Comparison of ENCODE assay signal across 18 cellular contexts in the genomic region with DNA sequence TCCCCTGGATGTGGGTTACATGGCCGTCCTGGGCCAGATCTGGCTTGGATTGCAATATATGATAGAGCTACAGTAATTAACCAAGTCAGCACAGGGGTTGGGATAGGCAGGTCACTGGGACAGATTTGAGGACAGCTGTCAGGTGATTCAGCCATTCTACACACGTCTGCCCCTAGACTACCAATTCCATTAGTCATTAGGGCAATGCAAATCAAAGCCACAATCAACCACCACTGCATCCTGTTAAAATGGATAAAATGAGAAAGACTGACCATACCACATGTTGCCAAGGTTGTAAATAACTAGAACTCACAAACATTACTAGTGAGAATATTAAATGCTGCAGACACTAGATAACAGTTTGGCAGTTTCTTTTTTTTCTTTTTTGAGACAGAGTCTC. TPM values are rescaled to one million over a fixed set of nuclear protein-coding genes. Genes with fewer than 3 reads are reported as not detected.
DNase-seq lines count a peak whose midpoint lies in the region; ATAC-seq, FAIRE-seq and TF ChIP-seq lines count a peak whose summit lies in the region.
"Had no signal": no experiment of that assay in that cellular context is flagged by ENCODE, and none has a peak within 500 bp of the region (broad histone marks: within the 10 kb centered on the region; RNA-seq: fewer than 3 reads in every experiment).

No MANE protein-coding gene starts in this region.

- DNase-seq in GM04503 (ENCODE audit: low read depth) (peak; percentile 49), OCI-M1 (lab: John Stamatoyannopoulos, UW) (peak; percentile 71), bronchial epithelial cell (ENCODE audit: low read depth) (peak; percentile 67), osteoblast (ENCODE audit: insufficient read length, low spot score, missing footprints) (peak; percentile 55), upper lobe of right lung (no peak), DMS53 treated with DMSO at 0.1 percent for 48 hours (lab: John Stamatoyannopoulos, UW; ENCODE audit: unreplicated experiment) (no peak)
- DNase-seq: activated CD4-positive, alpha-beta T cell treated with anti-CD3 and anti-CD28 coated beads, Interleukin-2, amount 50 U/mL, for 4 hours; activated gamma-delta T cell treated with Interleukin-2 at 50 U/mL for 16 hours; CD4-positive, CD25-positive, alpha-beta regulatory T cell; central memory CD4-positive, alpha-beta T cell; heart right ventricle; left ventricle myocardium superior; NCI-H1436; NCI-H526; sigmoid colon; stimulated activated naive CD4-positive, alpha-beta T cell treated with Interleukin-2 at 50 U/mL for 16 hours had no signal

- H3K27ac ChIP-seq in osteoblast (ENCODE audit: low read depth, low read length) (no peak overlapping the region), upper lobe of right lung (no peak overlapping the region)
- H3K27ac ChIP-seq: heart right ventricle, sigmoid colon had no signal

- no peaks in the 10 kb centered on the region for H3K79me2 ChIP-seq in osteoblast (ENCODE audit: insufficient read depth, low read length)

- no peak for FAIRE-seq in bronchial epithelial cell (lab: Jason Lieb, UNC)

- no peaks in the 10 kb centered on the region for H4K20me1 ChIP-seq in osteoblast (ENCODE audit: insufficient read depth, low read length)

- H3K4me2 ChIP-seq in osteoblast (ENCODE audit: insufficient read depth, low read length), result no peak overlapping the region

- intact Hi-C loops in upper lobe of right lung (cut with DNase I), result no loop called here

- H3K36me3 ChIP-seq in bronchial epithelial cell (ENCODE audit: control insufficient read depth, insufficient read depth, low read length) (no peaks in the 10 kb centered on the region), osteoblast (ENCODE audit: insufficient read depth, low read length) (peaks cover 14% of the 10 kb centered on the region), upper lobe of right lung (no peaks in the 10 kb centered on the region)
- H3K36me3 ChIP-seq: sigmoid colon had no signal

- TF ChIP-seq CTCF in bronchial epithelial cell (IDR thresholded peaks at IDR 0.05; ENCODE audit: insufficient read depth, low read length, severe bottlenecking) (no peak), osteoblast (IDR thresholded peaks at IDR 0.05; ENCODE audit: extremely low read depth, low read depth, low read length) (no peak), upper lobe of right lung (IDR thresholded peaks at IDR 0.05) (no peak)

- no peak overlapping the region for H2AFZ ChIP-seq in osteoblast (ENCODE audit: low read length)

- H3K9me3 ChIP-seq in osteoblast (ENCODE audit: low read depth, low read length) (no peaks in the 10 kb centered on the region), upper lobe of right lung (no peaks in the 10 kb centered on the region)
- H3K9me3 ChIP-seq: heart right ventricle, sigmoid colon had no signal

- ATAC-seq in upper lobe of right lung, result no peak
- ATAC-seq in GM18502 (IDR thresholded peaks at IDR 0.05; ENCODE audit: poor library complexity, unreplicated experiment), result no peak
- ATAC-seq in GM21447 (IDR thresholded peaks at IDR 0.05; ENCODE audit: unreplicated experiment), result no peak
- ATAC-seq: heart right ventricle, left ventricle myocardium superior had no signal

- H3K4me3 ChIP-seq in bronchial epithelial cell (ENCODE audit: low read depth, low read length) (no peak overlapping the region), osteoblast (ENCODE audit: insufficient read depth, low read length) (no peak overlapping the region), upper lobe of right lung (no peak overlapping the region)
- H3K4me3 ChIP-seq: heart right ventricle, sigmoid colon had no signal

- H3K27me3 ChIP-seq in bronchial epithelial cell (ENCODE audit: control insufficient read depth, insufficient read depth, low read length) (no peaks in the 10 kb centered on the region), osteoblast (ENCODE audit: insufficient read depth, low read length) (no peaks in the 10 kb centered on the region), upper lobe of right lung (no peaks in the 10 kb centered on the region)
- H3K27me3 ChIP-seq: heart right ventricle, sigmoid colon had no signal

- H3K4me1 ChIP-seq in osteoblast (ENCODE audit: insufficient read depth, low read length) (no peaks in the 10 kb centered on the region), upper lobe of right lung (no peaks in the 10 kb centered on the region)
- H3K4me1 ChIP-seq: heart right ventricle, sigmoid colon had no signal

RNA-seq across cellular contexts. Expression of a gene that starts 16.0 kb away (rescaled TPM):
- total RNA-seq in bronchial epithelial cell, result 0.53 and 0.77 TPM in 2 replicates
- total RNA-seq in osteoblast, result 2.2 and 3.2 TPM in 2 replicates
- total RNA-seq in upper lobe of right lung, result 2.3 TPM

RNA-seq across cellular contexts. Expression of a gene that starts 16.3 kb away (rescaled TPM):
- total RNA-seq in bronchial epithelial cell (11.1 and 11.3 TPM in 2 replicates), osteoblast (19.2 and 23.0 TPM in 2 replicates), upper lobe of right lung (29.3 TPM)

RNA-seq across cellular contexts. Expression of a gene that starts 21.5 kb away (rescaled TPM):
- 15.4 and 17.4 TPM in 2 replicates for total RNA-seq in bronchial epithelial cell
- 12.4 and 18.8 TPM in 2 replicates for total RNA-seq in osteoblast
- 14.0 TPM for total RNA-seq in upper lobe of right lung

RNA-seq across cellular contexts. Expression of a gene that starts 22.2 kb away (rescaled TPM):
- total RNA-seq in bronchial epithelial cell, result 70.8 and 80.5 TPM in 2 replicates
- 63.6 and 64.8 TPM in 2 replicates for total RNA-seq in osteoblast
- total RNA-seq in upper lobe of right lung, result 92.2 TPM

Comparison
In these comparisons a context has a peak if more than half of its experiments do, and no peak if none do; other contexts are left out.
1. DNase-seq: peak in GM04503 (single experiment), OCI-M1 (single experiment), bronchial epithelial cell (single experiment) and osteoblast (single experiment); none in upper lobe of right lung (single experiment) and DMS53 treated with DMSO at 0.1 percent for 48 hours (single experiment).